8 cellular contexts compared by ENCODE assay signal in the genomic region with DNA sequence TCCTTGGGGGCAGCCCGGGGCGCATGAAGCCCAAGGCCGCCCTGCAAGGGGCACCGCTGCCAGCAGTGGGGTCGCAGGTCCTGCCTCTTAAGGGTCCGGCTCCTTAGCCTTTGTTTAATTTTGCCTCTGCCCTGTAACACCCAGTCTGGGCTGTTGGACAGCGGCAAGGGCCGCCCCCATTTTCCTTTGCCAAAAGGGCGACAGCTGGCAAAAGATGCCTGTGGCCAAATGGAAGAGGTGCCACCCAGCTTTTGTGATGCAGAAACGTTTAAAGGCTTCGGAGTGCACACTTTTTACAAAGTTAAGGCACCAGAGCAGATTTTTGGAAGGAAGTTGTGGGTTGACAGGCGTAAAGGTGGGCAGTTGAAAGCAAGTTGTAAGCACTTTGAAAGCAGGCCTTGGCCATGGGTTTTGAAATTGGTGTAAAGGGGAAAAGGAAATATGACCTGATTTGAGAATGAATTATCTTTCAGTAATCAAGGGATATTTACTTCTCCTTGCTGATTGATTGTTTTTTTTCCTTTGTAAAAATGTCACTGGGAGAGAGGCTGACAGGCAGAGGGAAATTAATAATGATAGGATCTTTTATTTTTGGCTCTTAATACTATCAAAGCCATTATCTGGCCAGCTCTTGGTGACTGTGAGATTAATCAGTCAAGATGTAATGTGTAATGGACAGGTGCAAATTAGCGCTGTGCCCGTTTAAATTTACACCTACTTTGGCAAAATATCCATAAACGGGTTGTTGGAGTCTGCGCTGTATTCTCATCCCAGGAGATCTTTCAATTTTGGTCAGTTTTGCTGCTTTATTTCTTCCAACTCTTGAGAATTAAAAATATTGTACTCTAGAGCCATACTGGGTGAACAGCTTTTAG. TPM values are rescaled to one million over a fixed set of nuclear protein-coding genes. Genes with fewer than 3 reads are reported as not detected.
DNase-seq lines count a peak whose midpoint lies in the region; ATAC-seq and TF ChIP-seq lines count a peak whose summit lies in the region.

No MANE protein-coding gene starts in this region.

- H3K9me3 ChIP-seq in colonic mucosa, result no peaks in the 10 kb centered on the region
- no peaks in the 10 kb centered on the region for H3K9me3 ChIP-seq in left lung

- H3K4me1 ChIP-seq in colonic mucosa (peaks cover 12% of the 10 kb centered on the region), left lung (peaks cover 4 to 38% of the 10 kb centered on the region in 2 donors)

- peak overlapping the region; percentile 100 for H3K27ac ChIP-seq in VCaP
- H3K27ac ChIP-seq in colonic mucosa, result peak overlapping the region; percentile 96
- peak overlapping the region; percentile 91 to 95 for H3K27ac ChIP-seq in left lung

- DNase-seq in NCI-H1417 (lab: John Stamatoyannopoulos, UW) (peak; percentile 35 to 94 (median 92)), colonic mucosa (peak; percentile 61), left lung (peak in 1 of 2 donors; percentile 41), cortex of kidney (lab: John Stamatoyannopoulos, UW) (no peak)
- DNase-seq in stimulated activated CD4-positive, alpha-beta T cell treated with anti-CD3 and anti-CD28 coated beads, Interleukin-4, amount 100 ng/mL, for 1 hour, result peak; percentile 16

- H3K4me3 ChIP-seq in colonic mucosa, result peak overlapping the region; percentile 88
- H3K4me3 ChIP-seq in left lung, result peak overlapping the region; percentile 63 to 82

- ATAC-seq in GM18499 (IDR thresholded peaks at IDR 0.05; ENCODE audit: insufficient read depth, unreplicated experiment), result peak; percentile 5
- peak; percentile 11 for ATAC-seq in HG02763 (IDR thresholded peaks at IDR 0.05; ENCODE audit: unreplicated experiment)
- peak; percentile 37 for ATAC-seq in left lung

- peak overlapping the region; percentile 84 to 89 for H3K9ac ChIP-seq in colonic mucosa (ENCODE audit: low read depth in 2 of 2, low read length in 2 of 2)

- H3K36me3 ChIP-seq in colonic mucosa, result no peaks in the 10 kb centered on the region
- H3K36me3 ChIP-seq in left lung, result no peaks in the 10 kb centered on the region

- intact Hi-C loops in colonic mucosa (cut with DNase I), result no loop called here
- intact Hi-C loops in left lung (cut with DNase I), result no loop called here

- no peaks in the 10 kb centered on the region for H3K27me3 ChIP-seq in colonic mucosa
- no peaks in the 10 kb centered on the region for H3K27me3 ChIP-seq in left lung

- TF ChIP-seq CTCF in VCaP (conservative IDR thresholded peaks at IDR 0.05), result no peak
- no peak for TF ChIP-seq CTCF in colonic mucosa (IDR thresholded peaks at IDR 0.05)
- TF ChIP-seq CTCF in left lung (IDR thresholded peaks at IDR 0.05), result no peak

RNA-seq across cellular contexts. Expression of a gene that starts 1.2 kb away (rescaled TPM):
- total RNA-seq in colonic mucosa (10 to 100 TPM; 39.7 to 54.4 TPM), left lung (10 to 100 TPM; 24.2 to 30.3 TPM)
